8 cellular contexts compared by ENCODE assay signal in genomic region chrX:16882188-16882587, GRCh38. TPM values are rescaled to one million over a fixed set of nuclear protein-coding genes. Genes with fewer than 3 reads are reported as not detected.
A peak's percentile ranks its signal among the peaks of the same experiment; 100 is the strongest.
DNase-seq lines count a peak whose midpoint lies in the region; ATAC-seq and TF ChIP-seq lines count a peak whose summit lies in the region.

No MANE protein-coding gene starts in this region.

- peaks cover 6% of the 10 kb centered on the region; the same call in 1 of the 2 replicates for H3K4me1 ChIP-seq in SJCRH30
- peaks cover 0 to 13% (median 0%) of the 10 kb centered on the region in 3 donors for H3K4me1 ChIP-seq in esophagus squamous epithelium
- peaks cover 3% of the 10 kb centered on the region for H3K4me1 ChIP-seq in parathyroid adenoma

- peak overlapping the region; percentile 36 for H3K4me2 ChIP-seq in parathyroid adenoma (ENCODE audit: low read length)

- no peak overlapping the region for H3K9ac ChIP-seq in parathyroid adenoma

- intact Hi-C loops in esophagus squamous epithelium (cut with DNase I), result loop anchor here (10.0 kb wide), 1 partner anchor 163 kb away; no protein-coding TSS in a partner anchor

- H3K36me3 ChIP-seq in SJCRH30 (no peaks in the 10 kb centered on the region), esophagus squamous epithelium (no peaks in the 10 kb centered on the region), parathyroid adenoma (ENCODE audit: control insufficient read depth, insufficient read depth, low read length) (no peaks in the 10 kb centered on the region)

- WGBS in esophagus squamous epithelium, 2 donors, result 0 to 28% methylated on average over 2 to 3 of the region's 6 CpGs

- H2AFZ ChIP-seq in parathyroid adenoma, result peak overlapping the region; percentile 80

- H3K4me3 ChIP-seq in SJCRH30 (peak overlapping the region; percentile 52), esophagus squamous epithelium (peak overlapping the region; percentile 20 to 61 (median 45)), parathyroid adenoma (ENCODE audit: low read depth, low read length) (peak overlapping the region; percentile 14)

- peak overlapping the region; percentile 45 for H3K27ac ChIP-seq in SJCRH30
- peak overlapping the region in 2 of 4 donors; percentile 63 to 71 for H3K27ac ChIP-seq in esophagus squamous epithelium
- H3K27ac ChIP-seq in parathyroid adenoma, result no peak overlapping the region

- DNase-seq in DMS153 treated with DMSO at 0.1 percent for 48 hours (lab: John Stamatoyannopoulos, UW; ENCODE audit: unreplicated experiment) (peak; percentile 24), DMS153 (lab: John Stamatoyannopoulos, UW) (no peak), SJCRH30 (peak; percentile 57 to 61), esophagus squamous epithelium (lab: John Stamatoyannopoulos, UW) (no peak), DMS114 treated with DMSO at 0.1 percent for 48 hours (lab: John Stamatoyannopoulos, UW; ENCODE audit: unreplicated experiment) (no peak)

- TF ChIP-seq POLR2A in esophagus squamous epithelium (IDR thresholded peaks at IDR 0.05), result no peak

- H3K27me3 ChIP-seq in SJCRH30 (no peaks in the 10 kb centered on the region), esophagus squamous epithelium (no peaks in the 10 kb centered on the region), parathyroid adenoma (ENCODE audit: control insufficient read depth, insufficient read depth, low read length) (no peaks in the 10 kb centered on the region)

- H3K79me2 ChIP-seq in parathyroid adenoma, result no peaks in the 10 kb centered on the region

- TF ChIP-seq CTCF in esophagus squamous epithelium (IDR thresholded peaks at IDR 0.05) (no peak), parathyroid adenoma (IDR thresholded peaks at IDR 0.05) (no peak)

- ATAC-seq in HG03064 (IDR thresholded peaks at IDR 0.05; ENCODE audit: low read depth, unreplicated experiment) (peak; percentile 47), HG03520 (IDR thresholded peaks at IDR 0.05; ENCODE audit: unreplicated experiment) (no peak)

- H3K9me3 ChIP-seq in SJCRH30 (replicated peaks), result no peaks in the 10 kb centered on the region
- no peaks in the 10 kb centered on the region for H3K9me3 ChIP-seq in esophagus squamous epithelium
- H3K9me3 ChIP-seq in parathyroid adenoma (ENCODE audit: control insufficient read depth, low read length), result no peaks in the 10 kb centered on the region

RNA-seq across cellular contexts. Expression of gene RBBP7, which starts 12.0 kb away (rescaled TPM):
- total RNA-seq in SJCRH30 (2014; rRNA removed; shearing (Covaris generic)), result 282 and 303 TPM in 2 replicates
- 10 to 100 TPM; 41.1 to 91.9 (median 74.1) TPM for total RNA-seq in esophagus squamous epithelium

Comparison
In these comparisons a context has a peak if more than half of its experiments do, and no peak if none do; other contexts are left out.
1. DNase-seq: peak in DMS153 treated with DMSO at 0.1 percent for 48 hours (single experiment) and SJCRH30 (2 of 2); none in DMS153 (single experiment), esophagus squamous epithelium (single experiment) and DMS114 treated with DMSO at 0.1 percent for 48 hours (single experiment).
2. Peak in every context shown above with its lines, with median percentiles within 50 percentile points of each other: H3K4me3 ChIP-seq.